7 cellular contexts compared by ENCODE assay signal in the genomic region with DNA sequence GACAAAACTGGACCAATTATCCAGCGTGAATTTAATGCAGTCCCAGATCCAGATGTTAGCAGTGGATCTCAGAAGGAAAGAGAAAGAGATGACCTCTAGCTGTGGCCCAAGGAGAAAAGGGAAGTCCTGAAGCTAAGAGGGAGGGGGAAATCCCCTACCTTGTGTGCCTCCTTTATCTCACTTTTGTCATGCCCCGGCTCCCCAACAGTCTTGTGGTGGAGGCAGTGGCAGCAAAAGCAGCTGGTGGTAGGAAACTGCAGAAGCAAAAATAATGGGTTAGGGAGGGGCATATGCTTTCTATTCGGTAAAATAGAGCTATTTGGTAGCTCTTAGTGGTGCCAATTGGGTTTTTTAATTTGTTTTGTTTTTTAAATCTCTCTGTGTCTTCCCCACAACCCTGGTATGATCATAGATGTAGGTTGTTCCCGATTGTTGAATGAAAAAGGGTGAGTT. TPM values are rescaled to one million over a fixed set of nuclear protein-coding genes. Genes with fewer than 3 reads are reported as not detected.
A peak's percentile ranks its signal among the peaks of the same experiment; 100 is the strongest.
DNase-seq lines count a peak whose midpoint lies in the region; ATAC-seq lines count a peak whose summit lies in the region.

No MANE protein-coding gene starts in this region.

- peaks cover 12 to 47% (median 24%) of the 10 kb centered on the region in 3 donors for H3K36me3 Mint-ChIP-seq in immature natural killer cell

- H3K4me1 Mint-ChIP-seq in immature natural killer cell, result peaks cover 84 to 100% of the 10 kb centered on the region in 2 donors

- H3K4me3 Mint-ChIP-seq in immature natural killer cell, result peak overlapping the region; percentile 86 to 96 (median 91)

- peak; percentile 99 for ATAC-seq in GM18868 (IDR thresholded peaks at IDR 0.05; ENCODE audit: unreplicated experiment)
- ATAC-seq in HG02571 (IDR thresholded peaks at IDR 0.05; ENCODE audit: unreplicated experiment), result peak; percentile 99

- H3K9me3 Mint-ChIP-seq in immature natural killer cell, result peaks cover 0 to 8% (median 0%) of the 10 kb centered on the region in 6 donors

- peak overlapping the region; percentile 94 to 100 (median 100) for H3K27ac Mint-ChIP-seq in immature natural killer cell

- DNase-seq in NOMO-1 (lab: John Stamatoyannopoulos, UW; ENCODE audit: unreplicated experiment in 2 of 2) (peak; percentile 84 to 87), immature natural killer cell (peak; percentile 84 to 85 (median 84)), NCI-H128 (lab: John Stamatoyannopoulos, UW; ENCODE audit: unreplicated experiment) (no peak), NCI-H2171 (lab: John Stamatoyannopoulos, UW) (no peak), HPDE6-E6E7 (ENCODE audit: extremely low spot score) (no peak)

- peaks cover 0 to 3% (median 0%) of the 10 kb centered on the region in 3 donors for H3K27me3 Mint-ChIP-seq in immature natural killer cell (ENCODE audit: low read depth in 3 of 3)

RNA-seq across cellular contexts. Expression of gene MCTP2, which starts 56.5 kb away (rescaled TPM):
- polyA plus RNA-seq in immature natural killer cell, result 10 to 100 TPM; 30.2 to 83.7 (median 59.1) TPM

Comparison
In these comparisons a context has a peak if more than half of its experiments do, and no peak if none do; other contexts are left out.
1. DNase-seq: peak in NOMO-1 (2 of 2) and immature natural killer cell (3 of 3); none in NCI-H128 (single experiment), NCI-H2171 (single experiment) and HPDE6-E6E7 (single experiment).